Comparison of ENCODE assay signal across 1 cellular context in the genomic region with DNA sequence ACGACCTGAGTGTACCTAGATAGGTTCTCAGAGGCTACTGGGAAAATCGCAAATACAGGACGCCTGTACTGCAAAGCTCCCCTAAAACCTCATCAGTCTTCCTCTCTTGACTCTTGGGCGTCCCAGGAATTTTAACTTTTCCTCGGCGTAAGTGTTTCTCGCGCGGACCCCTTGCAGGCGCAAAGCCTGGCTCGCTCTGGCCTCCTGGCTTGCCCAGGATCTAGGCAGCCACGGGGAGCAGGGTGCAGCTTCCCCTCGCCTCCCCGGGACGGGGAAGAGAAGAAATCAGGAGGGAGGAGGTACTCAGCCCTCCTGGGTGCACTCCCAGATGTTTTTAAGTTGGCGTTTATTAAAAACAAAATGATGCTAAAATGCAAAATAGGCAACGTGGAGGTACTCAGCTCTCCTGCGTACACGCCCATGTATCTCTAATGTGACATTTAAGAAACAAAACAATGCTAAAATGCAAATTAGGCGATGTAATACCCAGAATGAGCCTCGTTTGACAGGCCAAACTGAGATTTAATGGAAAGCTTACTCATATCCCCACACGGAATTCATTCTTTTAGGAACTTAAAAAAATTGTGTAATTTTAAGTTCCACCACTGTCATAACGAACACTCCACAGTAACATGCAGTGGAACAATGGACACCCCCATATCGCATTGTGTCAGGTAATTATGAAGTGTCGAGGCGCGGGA.
TF ChIP-seq lines count a peak whose summit lies in the region.

No MANE protein-coding gene starts in this region.

TF ChIP-seq in endothelial cell of umbilical vein, 7 proteins besides CTCF, POLR2A, EP300 and RAD21:
- TF ChIP-seq JUN (IDR thresholded peaks at IDR 0.05; ENCODE audit: borderline replicate concordance, insufficient read depth, insufficient read length, low read depth) (no peak), GATA2 (IDR thresholded peaks at IDR 0.05; ENCODE audit: insufficient read depth, insufficient read length, low read depth, low read length) (no peak), POLR2AphosphoS5 (IDR thresholded peaks at IDR 0.05; ENCODE audit: insufficient read depth, low read depth, low read length) (no peak), EZH2 (IDR thresholded peaks at IDR 0.05; ENCODE audit: borderline replicate concordance, low read depth, low read length, severe bottlenecking) (peak; percentile 40), MYC (IDR thresholded peaks at IDR 0.05; ENCODE audit: low read depth, low read length) (no peak), FOS (IDR thresholded peaks at IDR 0.05; ENCODE audit: borderline replicate concordance, insufficient read depth, low read length) (no peak)
- TF ChIP-seq, protein P1, sequence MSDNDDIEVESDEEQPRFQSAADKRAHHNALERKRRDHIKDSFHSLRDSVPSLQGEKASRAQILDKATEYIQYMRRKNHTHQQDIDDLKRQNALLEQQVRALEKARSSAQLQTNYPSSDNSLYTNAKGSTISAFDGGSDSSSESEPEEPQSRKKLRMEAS (IDR thresholded peaks at IDR 0.05; ENCODE audit: insufficient read depth, insufficient read length), result no peak
